1 cellular context compared by ENCODE assay signal in the genomic region with DNA sequence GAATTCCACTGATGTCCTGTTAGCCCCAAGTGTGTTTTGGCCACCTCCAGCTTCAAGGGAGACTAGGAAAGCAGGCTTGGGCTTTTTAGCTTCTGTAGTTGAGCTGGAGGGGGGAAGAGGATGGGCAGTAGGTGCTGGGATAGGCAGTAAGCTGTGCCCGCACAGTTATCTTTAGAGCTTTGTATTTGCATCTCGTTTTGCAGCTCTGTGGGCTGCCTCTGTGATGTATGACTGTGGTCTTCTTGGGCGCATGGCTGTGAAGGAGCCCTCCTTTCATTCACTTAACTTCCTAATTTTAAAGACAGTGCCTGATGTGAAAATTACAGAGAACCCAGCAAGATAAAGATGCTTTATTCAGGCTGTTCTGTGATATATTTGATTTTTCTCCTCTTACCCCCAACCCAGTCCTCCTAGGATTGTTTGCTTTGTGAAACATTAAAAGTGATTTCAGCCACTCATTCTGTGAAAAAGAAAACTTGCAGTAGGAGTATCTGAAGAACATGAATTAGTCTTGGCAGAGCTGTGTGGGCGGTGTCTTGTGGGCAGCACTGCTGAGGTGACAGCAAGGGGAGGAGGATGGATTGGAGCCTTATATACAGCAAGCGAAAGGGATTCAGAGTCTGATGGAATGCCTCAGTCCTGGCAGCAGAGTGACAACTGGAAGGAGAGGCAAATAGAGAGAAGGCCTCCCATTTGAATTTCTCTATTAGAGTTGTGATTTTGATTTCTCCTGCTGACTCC.
TF ChIP-seq lines count a peak whose summit lies in the region.

No MANE protein-coding gene starts in this region.

TF ChIP-seq in HEK293, 187 proteins besides CTCF, POLR2A, EP300 and RAD21 (continued from another document):
- no peak for TF ChIP-seq ZBTB17 (tag by site-specific recombination; IDR thresholded peaks at IDR 0.05)
- TF ChIP-seq, protein P1, sequence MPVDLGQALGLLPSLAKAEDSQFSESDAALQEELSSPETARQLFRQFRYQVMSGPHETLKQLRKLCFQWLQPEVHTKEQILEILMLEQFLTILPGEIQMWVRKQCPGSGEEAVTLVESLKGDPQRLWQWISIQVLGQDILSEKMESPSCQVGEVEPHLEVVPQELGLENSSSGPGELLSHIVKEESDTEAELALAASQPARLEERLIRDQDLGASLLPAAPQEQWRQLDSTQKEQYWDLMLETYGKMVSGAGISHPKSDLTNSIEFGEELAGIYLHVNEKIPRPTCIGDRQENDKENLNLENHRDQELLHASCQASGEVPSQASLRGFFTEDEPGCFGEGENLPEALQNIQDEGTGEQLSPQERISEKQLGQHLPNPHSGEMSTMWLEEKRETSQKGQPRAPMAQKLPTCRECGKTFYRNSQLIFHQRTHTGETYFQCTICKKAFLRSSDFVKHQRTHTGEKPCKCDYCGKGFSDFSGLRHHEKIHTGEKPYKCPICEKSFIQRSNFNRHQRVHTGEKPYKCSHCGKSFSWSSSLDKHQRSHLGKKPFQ (tag by site-specific recombination; IDR thresholded peaks at IDR 0.05): no peak
- TF ChIP-seq ZFHX2 (tag by site-specific recombination; conservative IDR thresholded peaks at IDR 0.05): peak; percentile 80
- no peak for TF ChIP-seq ZNF501 (tag by site-specific recombination; IDR thresholded peaks at IDR 0.05)
- TF ChIP-seq EGR2 (tag by site-specific recombination; IDR thresholded peaks at IDR 0.05; ENCODE audit: low read depth): peak; percentile 78
- no peak for TF ChIP-seq ZNF660 (tag by site-specific recombination; IDR thresholded peaks at IDR 0.05)
- TF ChIP-seq ZNF747 (tag by site-specific recombination; IDR thresholded peaks at IDR 0.05): no peak
